ENCODE assay signal across 9 cellular contexts in genomic region chr15:71116366-71116765, GRCh38. TPM values are rescaled to one million over a fixed set of nuclear protein-coding genes. Genes with fewer than 3 reads are reported as not detected.
DNase-seq lines count a peak whose midpoint lies in the region; ATAC-seq and TF ChIP-seq lines count a peak whose summit lies in the region.
"Had no signal": no experiment of that assay in that cellular context is flagged by ENCODE, and none has a peak within 500 bp of the region (broad histone marks: within the 10 kb centered on the region; RNA-seq: fewer than 3 reads in every experiment).

No MANE protein-coding gene starts in this region.

- H3K36me3 ChIP-seq in WERI-Rb-1: no peaks in the 10 kb centered on the region

- H3K4me1 Mint-ChIP-seq in progenitor cell of endocrine pancreas (ENCODE audit: low read depth): peaks cover 16% of the 10 kb centered on the region

- no peak overlapping the region for H3K27ac ChIP-seq in WERI-Rb-1

- H3K4me3 Mint-ChIP-seq in progenitor cell of endocrine pancreas (ENCODE audit: low read depth): peak overlapping the region; percentile 76

- no peaks in the 10 kb centered on the region for H3K9me3 Mint-ChIP-seq in progenitor cell of endocrine pancreas (ENCODE audit: low read depth)

- no peak for TF ChIP-seq CTCF in WERI-Rb-1 (IDR thresholded peaks at IDR 0.05; ENCODE audit: low read depth, low read length)
- no peak for TF ChIP-seq CTCF in progenitor cell of endocrine pancreas (IDR thresholded peaks at IDR 0.05; ENCODE audit: unreplicated experiment)

- DNase-seq in Caki2 (ENCODE audit: low read depth) (peak; percentile 43), WERI-Rb-1 (no peak), Right ventricle myocardium superior (no peak), progenitor cell of endocrine pancreas (ENCODE audit: low spot score, unreplicated experiment) (no peak), HK-2 (ENCODE audit: unreplicated experiment) (no peak), HuH-7 (ENCODE audit: low spot score) (no peak)
- DNase-seq: NCI-H187 treated with DMSO at 0.1 percent for 48 hours had no signal

- H3K27ac Mint-ChIP-seq in progenitor cell of endocrine pancreas: no peak overlapping the region

- H3K4me3 ChIP-seq in WERI-Rb-1 (ENCODE audit: low read depth, low read length): peak overlapping the region; percentile 51

- H3K27me3 Mint-ChIP-seq in progenitor cell of endocrine pancreas: peaks cover 73% of the 10 kb centered on the region

- intact Hi-C loops in Right ventricle myocardium superior (cut with DNase I): loop anchor here (10.0 kb wide), 1 partner anchor 218 kb away; no protein-coding TSS in a partner anchor

- no peaks in the 10 kb centered on the region for H3K27me3 ChIP-seq in WERI-Rb-1 (ENCODE audit: insufficient read depth, low read depth, severe bottlenecking)

- ATAC-seq in Right ventricle myocardium superior (ENCODE audit: poor library complexity) (peak; percentile 44), HG03342 (IDR thresholded peaks at IDR 0.05; ENCODE audit: unreplicated experiment) (no peak), GM19035 (IDR thresholded peaks at IDR 0.05; ENCODE audit: unreplicated experiment) (no peak)

- H3K9me3 ChIP-seq in WERI-Rb-1 (ENCODE audit: severe bottlenecking): no peaks in the 10 kb centered on the region

- no peaks in the 10 kb centered on the region for H3K36me3 Mint-ChIP-seq in progenitor cell of endocrine pancreas (ENCODE audit: insufficient read depth)

- in situ Hi-C loops in Caki2 (cut with HindIII; ENCODE audit: low pct_unique_long_range_greater_than_20kb, low sequenced_read_pairs): no loop called here

RNA-seq across cellular contexts. Expression of gene THSD4, which starts 1.1 kb away (rescaled TPM):
- total RNA-seq in Caki2 (2014; rRNA removed; shearing (Covaris generic); ENCODE audit: low replicate concordance): 9.0 and 9.8 TPM in 2 replicates
- total RNA-seq in Right ventricle myocardium superior (75.6 TPM), progenitor cell of endocrine pancreas (6.7 and 6.8 TPM in 2 replicates)
